Comparison of ENCODE assay signal across 25 cellular contexts in the genomic region with DNA sequence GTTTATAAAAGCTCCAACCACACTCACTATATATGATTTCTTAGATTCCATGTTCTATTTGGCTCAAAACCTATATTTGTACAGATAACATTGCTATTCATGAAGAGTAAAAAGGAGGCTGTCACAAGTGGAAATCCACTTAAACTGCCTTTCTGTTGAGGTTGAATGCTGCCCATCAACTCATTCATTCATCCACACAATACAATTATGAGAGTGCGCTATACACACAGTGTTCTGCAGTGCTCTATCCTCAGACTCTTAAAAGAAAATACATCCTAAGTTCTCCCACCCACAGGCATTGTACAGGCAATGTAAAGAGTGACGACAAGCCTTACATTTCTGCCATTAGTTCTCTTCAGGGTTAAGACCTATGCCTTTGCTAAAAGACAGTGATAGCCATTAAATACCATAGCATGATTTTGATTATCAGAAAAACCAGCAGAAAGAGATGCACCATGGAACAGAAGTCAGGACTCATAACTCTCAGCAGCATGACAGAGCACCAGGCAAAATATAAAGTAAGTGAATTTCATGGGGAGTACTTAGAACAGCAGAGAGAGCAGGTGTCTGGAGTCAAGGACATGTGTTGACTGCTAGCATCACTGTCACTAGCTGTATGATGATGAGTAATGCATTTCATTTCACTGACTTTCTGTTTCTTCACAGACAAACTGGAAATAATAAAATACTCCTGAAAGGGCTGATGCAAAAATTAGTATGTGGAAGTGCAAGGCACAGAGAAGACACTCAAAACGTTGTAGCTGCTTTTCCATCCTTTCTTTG.
DNase-seq lines count a peak whose midpoint lies in the region; ATAC-seq and TF ChIP-seq lines count a peak whose summit lies in the region.
"Had no signal": no experiment of that assay in that cellular context is flagged by ENCODE, and none has a peak within 500 bp of the region (broad histone marks: within the 10 kb centered on the region; RNA-seq: fewer than 3 reads in every experiment).

No MANE protein-coding gene starts in this region.

- no peaks in the 10 kb centered on the region for H3K4me1 ChIP-seq in left ventricle myocardium inferior
- H3K4me1 ChIP-seq: esophagus squamous epithelium, left lung, neural progenitor cell, prostate gland, SJCRH30, uterus had no signal

- no peak overlapping the region for H3K4me3 ChIP-seq in left ventricle myocardium inferior
- H3K4me3 ChIP-seq: esophagus squamous epithelium, left lung, neural progenitor cell, prostate gland, SJCRH30, skin epidermis, uterus had no signal

- no peaks in the 10 kb centered on the region for H3K9me3 ChIP-seq in left ventricle myocardium inferior (replicated peaks)
- H3K9me3 ChIP-seq: esophagus squamous epithelium, left lung, prostate gland, SJCRH30, uterus had no signal

- H3K27ac ChIP-seq in left ventricle myocardium inferior (replicated peaks) = no peak overlapping the region
- H3K27ac ChIP-seq: esophagus squamous epithelium, left lung, neural progenitor cell, prostate gland, SJCRH30, skin epidermis, uterus, VCaP had no signal

- no peaks in the 10 kb centered on the region for H3K27me3 ChIP-seq in left ventricle myocardium inferior (ENCODE audit: low read depth)
- H3K27me3 ChIP-seq: esophagus squamous epithelium, neural progenitor cell, SJCRH30, uterus had no signal

- intact Hi-C loops in left ventricle myocardium inferior (cut with micrococcal nuclease) = no loop called here

- H3K36me3 ChIP-seq in left ventricle myocardium inferior = no peaks in the 10 kb centered on the region
- H3K36me3 ChIP-seq: esophagus squamous epithelium, left lung, neural progenitor cell, prostate gland, SJCRH30, uterus had no signal

- TF ChIP-seq CTCF in left ventricle myocardium inferior (IDR thresholded peaks at IDR 0.05; ENCODE audit: borderline replicate concordance) = no peak

- DNase-seq in DMS153 (lab: John Stamatoyannopoulos, UW) (peak; percentile 25), NCI-H748 treated with DMSO at 0.1 percent for 48 hours (lab: John Stamatoyannopoulos, UW) (peak; percentile 8), left ventricle myocardium inferior (no peak), HCEC 1CT (no peak)
- no peak for DNase-seq in stimulated activated CD4-positive, alpha-beta T cell treated with anti-CD3 and anti-CD28 coated beads, Interleukin-15, amount 100 ng/mL, for 24 hours
- DNase-seq: ACHN; activated CD8-positive, alpha-beta T cell treated with anti-CD3 and anti-CD28 coated beads for 36 hours; activated naive CD4-positive, alpha-beta T cell treated with anti-CD3 and anti-CD28 coated beads for 36 hours; activated T-cell treated with anti-CD3 and anti-CD28 coated beads, Interleukin-2, amount 50 U/mL, for 24 hours; anterior cingulate cortex; DMS 273 treated with DMSO at 0.1 percent for 48 hours; esophagus squamous epithelium; left lung; NCI-H2081 treated with DMSO at 0.1 percent for 48 hours; PC-3; SJCRH30; stimulated activated CD4-positive, alpha-beta T cell treated with anti-CD3 and anti-CD28 coated beads, Interleukin-4, amount 100 ng/mL, for 4 hours; uterus had no signal

- ATAC-seq in GM19463 (IDR thresholded peaks at IDR 0.05; ENCODE audit: unreplicated experiment) = peak; percentile 34
- peak; percentile 34 for ATAC-seq in HG03432 (IDR thresholded peaks at IDR 0.05; ENCODE audit: unreplicated experiment)
- ATAC-seq in HG03520 (IDR thresholded peaks at IDR 0.05; ENCODE audit: unreplicated experiment) = no peak
- ATAC-seq: activated CD8-positive, alpha-beta T cell treated with anti-CD3 and anti-CD28 coated beads for 36 hours; left lung; PC-3 had no signal

Comparison
In these comparisons a context has a peak if more than half of its experiments do, and no peak if none do; other contexts are left out.
1. DNase-seq: peak in DMS153 (single experiment) and NCI-H748 treated with DMSO at 0.1 percent for 48 hours (single experiment); none in left ventricle myocardium inferior (single experiment), stimulated activated CD4-positive, alpha-beta T cell treated with anti-CD3 and anti-CD28 coated beads, Interleukin-15, amount 100 ng/mL, for 24 hours (single experiment) and HCEC 1CT (single experiment).